Comparison of ENCODE assay signal across 1 cellular context in the genomic region with DNA sequence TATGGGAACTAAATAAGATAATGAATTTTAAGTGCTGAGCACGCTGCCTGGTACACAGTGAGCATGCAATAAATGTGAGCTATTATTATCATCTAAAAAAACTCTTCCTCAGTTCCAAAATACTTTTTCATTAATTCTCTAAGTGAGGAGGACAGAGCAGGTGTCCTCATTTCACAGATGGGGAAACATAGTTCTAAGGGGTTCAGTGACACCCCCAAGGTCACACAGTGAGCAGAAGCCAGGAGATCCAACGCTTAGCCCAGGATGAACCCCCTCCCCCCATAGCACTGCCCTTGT.
TF ChIP-seq lines count a peak whose summit lies in the region.

No MANE protein-coding gene starts in this region.

TF ChIP-seq in SK-N-SH treated with all-trans-retinoic acid at 6 μM for 48 hours, 23 proteins besides CTCF, POLR2A, EP300 and RAD21 (continued from another document):
- TF ChIP-seq, protein P1, sequence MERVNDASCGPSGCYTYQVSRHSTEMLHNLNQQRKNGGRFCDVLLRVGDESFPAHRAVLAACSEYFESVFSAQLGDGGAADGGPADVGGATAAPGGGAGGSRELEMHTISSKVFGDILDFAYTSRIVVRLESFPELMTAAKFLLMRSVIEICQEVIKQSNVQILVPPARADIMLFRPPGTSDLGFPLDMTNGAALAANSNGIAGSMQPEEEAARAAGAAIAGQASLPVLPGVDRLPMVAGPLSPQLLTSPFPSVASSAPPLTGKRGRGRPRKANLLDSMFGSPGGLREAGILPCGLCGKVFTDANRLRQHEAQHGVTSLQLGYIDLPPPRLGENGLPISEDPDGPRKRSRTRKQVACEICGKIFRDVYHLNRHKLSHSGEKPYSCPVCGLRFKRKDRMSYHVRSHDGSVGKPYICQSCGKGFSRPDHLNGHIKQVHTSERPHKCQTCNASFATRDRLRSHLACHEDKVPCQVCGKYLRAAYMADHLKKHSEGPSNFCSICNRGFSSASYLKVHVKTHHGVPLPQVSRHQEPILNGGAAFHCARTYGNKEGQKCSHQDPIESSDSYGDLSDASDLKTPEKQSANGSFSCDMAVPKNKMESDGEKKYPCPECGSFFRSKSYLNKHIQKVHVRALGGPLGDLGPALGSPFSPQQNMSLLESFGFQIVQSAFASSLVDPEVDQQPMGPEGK (CRISPR knock-in tag; IDR thresholded peaks at IDR 0.05; ENCODE audit: borderline replicate concordance) = no peak
- no peak for TF ChIP-seq TCF4 (CRISPR knock-in tag; IDR thresholded peaks at IDR 0.05; ENCODE audit: borderline replicate concordance)
- no peak for TF ChIP-seq TOX (CRISPR knock-in tag; IDR thresholded peaks at IDR 0.05; ENCODE audit: borderline replicate concordance)
- TF ChIP-seq, protein P2, sequence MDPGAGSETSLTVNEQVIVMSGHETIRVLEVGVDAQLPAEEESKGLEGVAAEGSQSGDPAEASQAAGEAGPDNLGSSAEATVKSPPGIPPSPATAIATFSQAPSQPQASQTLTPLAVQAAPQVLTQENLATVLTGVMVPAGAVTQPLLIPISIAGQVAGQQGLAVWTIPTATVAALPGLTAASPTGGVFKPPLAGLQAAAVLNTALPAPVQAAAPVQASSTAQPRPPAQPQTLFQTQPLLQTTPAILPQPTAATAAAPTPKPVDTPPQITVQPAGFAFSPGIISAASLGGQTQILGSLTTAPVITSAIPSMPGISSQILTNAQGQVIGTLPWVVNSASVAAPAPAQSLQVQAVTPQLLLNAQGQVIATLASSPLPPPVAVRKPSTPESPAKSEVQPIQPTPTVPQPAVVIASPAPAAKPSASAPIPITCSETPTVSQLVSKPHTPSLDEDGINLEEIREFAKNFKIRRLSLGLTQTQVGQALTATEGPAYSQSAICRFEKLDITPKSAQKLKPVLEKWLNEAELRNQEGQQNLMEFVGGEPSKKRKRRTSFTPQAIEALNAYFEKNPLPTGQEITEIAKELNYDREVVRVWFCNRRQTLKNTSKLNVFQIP (CRISPR knock-in tag; IDR thresholded peaks at IDR 0.05; ENCODE audit: borderline replicate concordance, low read depth) = no peak
- TF ChIP-seq BACH2 (CRISPR knock-in tag; IDR thresholded peaks at IDR 0.05; ENCODE audit: borderline replicate concordance) = no peak
- TF ChIP-seq CSDC2 (CRISPR knock-in tag; IDR thresholded peaks at IDR 0.05) = no peak
- no peak for TF ChIP-seq ZNF8 (CRISPR knock-in tag; IDR thresholded peaks at IDR 0.05)
- TF ChIP-seq ZC3H10 (CRISPR knock-in tag; IDR thresholded peaks at IDR 0.05) = no peak
